In the genomic region with DNA sequence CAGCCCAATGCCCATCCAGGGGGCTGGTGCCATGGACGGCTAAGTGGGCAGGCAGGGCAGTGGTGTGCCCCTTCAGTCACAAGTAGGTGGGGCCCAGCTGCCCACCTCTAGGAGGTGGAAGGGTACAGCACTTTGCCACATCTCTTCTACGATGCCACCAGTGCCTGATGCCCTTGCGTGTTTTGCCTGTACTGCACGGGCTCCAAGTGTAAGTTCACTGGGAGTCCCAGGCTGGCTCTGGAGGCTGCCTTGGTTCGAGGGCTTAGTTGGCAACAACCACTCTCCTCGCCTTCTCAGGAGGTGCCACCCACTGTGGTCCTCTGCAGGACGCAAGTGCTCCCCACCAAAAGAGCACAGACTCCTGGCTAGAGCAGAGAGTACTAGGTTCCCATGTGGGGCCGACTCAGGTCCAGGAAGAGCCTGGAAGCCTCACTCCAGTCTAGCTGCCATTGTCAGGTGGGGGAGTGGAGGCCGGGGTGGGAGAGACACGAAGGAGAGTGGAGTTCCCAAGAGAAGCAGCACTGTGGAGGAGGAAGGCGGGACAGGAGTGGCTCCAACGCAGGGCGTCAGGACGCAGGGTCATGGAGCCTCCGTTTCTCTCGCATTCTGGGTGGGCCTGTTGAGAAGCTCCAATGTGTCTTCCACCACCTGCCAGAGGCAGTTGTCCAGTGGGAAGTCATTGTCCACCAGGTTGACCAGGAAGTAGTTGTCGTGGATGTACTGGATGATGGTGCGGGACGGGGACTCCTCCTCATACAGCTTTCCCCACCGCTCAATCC, we compare ENCODE assay signal across 10 cellular contexts. TPM values are rescaled to one million over a fixed set of nuclear protein-coding genes. Genes with fewer than 3 reads are reported as not detected.
DNase-seq lines count a peak whose midpoint lies in the region; ATAC-seq and TF ChIP-seq lines count a peak whose summit lies in the region.
"Had no signal": no experiment of that assay in that cellular context is flagged by ENCODE, and none has a peak within 500 bp of the region (broad histone marks: within the 10 kb centered on the region; RNA-seq: fewer than 3 reads in every experiment).

No MANE protein-coding gene starts in this region.

- H3K27ac ChIP-seq in PC-9: no peak overlapping the region
- peak overlapping the region; percentile 88 for H3K27ac ChIP-seq in duodenal mucosa (ENCODE audit: low read depth, low read length)
- peak overlapping the region; percentile 62 for H3K27ac ChIP-seq in thymus (ENCODE audit: low read depth)

- peak overlapping the region; percentile 16; the same call in 1 of the 2 replicates for H3K4me2 ChIP-seq in PC-9

- ATAC-seq in HG03196 (IDR thresholded peaks at IDR 0.05; ENCODE audit: unreplicated experiment) (no peak), HG02970 (IDR thresholded peaks at IDR 0.05; ENCODE audit: low FRiP score, unreplicated experiment) (no peak)

- peaks cover 33% of the 10 kb centered on the region for H3K36me3 Mint-ChIP-seq in nephron (ENCODE audit: low read depth)

- H3F3A ChIP-seq in PC-9 (ENCODE audit: insufficient read depth, low read depth): no peaks in the 10 kb centered on the region

- H3K9me3 ChIP-seq in PC-9 (ENCODE audit: insufficient read depth, low read depth) (no peaks in the 10 kb centered on the region), duodenal mucosa (ENCODE audit: control insufficient read depth in 1 of 2, low read length in 2 of 2) (no peaks in the 10 kb centered on the region), thymus (ENCODE audit: control insufficient read depth) (no peaks in the 10 kb centered on the region)

- POLR2A ChIA-PET in PC-9 (lab: Charles Lee; ENCODE audit: unreplicated experiment): interaction anchor here (0.6 kb wide), 1 partner anchor 31 kb away, joined by 4 read pairs; no protein-coding TSS in a partner anchor

- CTCF ChIA-PET in PC-9 (lab: Charles Lee): no interaction called here

- peaks cover 48% of the 10 kb centered on the region for H3K4me1 Mint-ChIP-seq in nephron

- H3K27me3 Mint-ChIP-seq in nephron (ENCODE audit: low read depth): no peaks in the 10 kb centered on the region

- 97% methylated on average over 20 of the region's 20 CpGs for WGBS in thymus

- H4K20me1 ChIP-seq in PC-9 (ENCODE audit: insufficient read depth): no peaks in the 10 kb centered on the region

- peak overlapping the region in 2 of 3 experiments; percentile 26 to 37 for H3K27ac Mint-ChIP-seq in nephron

- no peaks in the 10 kb centered on the region for H3K27me3 ChIP-seq in PC-9 (ENCODE audit: insufficient read depth, low read depth)
- no peaks in the 10 kb centered on the region for H3K27me3 ChIP-seq in duodenal mucosa (ENCODE audit: control insufficient read depth in 1 of 2, insufficient read depth in 2 of 2, low read length in 2 of 2)
- H3K27me3 ChIP-seq in thymus (ENCODE audit: control insufficient read depth, insufficient read depth): no peaks in the 10 kb centered on the region

- H3K4me1 ChIP-seq in PC-9 (replicated peaks; ENCODE audit: insufficient read depth) (peaks cover 4% of the 10 kb centered on the region), duodenal mucosa (ENCODE audit: control insufficient read depth in 1 of 2, insufficient read depth in 2 of 2, low read length in 2 of 2) (peaks cover 47% of the 10 kb centered on the region in 2 donors), thymus (ENCODE audit: control insufficient read depth, insufficient read depth, low read length) (no peaks in the 10 kb centered on the region)

- intact Hi-C loops in PC-9 (cut with micrococcal nuclease; ENCODE audit: unreplicated experiment): no loop called here

- H3K4me3 ChIP-seq in PC-9: no peak overlapping the region
- H3K4me3 ChIP-seq in duodenal mucosa (ENCODE audit: low read depth in 1 of 2, low read length in 2 of 2): peak overlapping the region; percentile 30 to 42
- no peak overlapping the region for H3K4me3 ChIP-seq in thymus (ENCODE audit: low read length)

- TF ChIP-seq CTCF in PC-9 (conservative IDR thresholded peaks at IDR 0.05) (no peak), nephron (IDR thresholded peaks at IDR 0.05; ENCODE audit: unreplicated experiment in 3 of 3) (no peak)

- no peak for DNase-seq in PC-9
- no peak for DNase-seq in MV-4-11 (lab: John Stamatoyannopoulos, UW)
- DNase-seq: DND-41, NCI-H82, T-helper 1 cell had no signal

- no peaks in the 10 kb centered on the region for H3K9me2 ChIP-seq in PC-9 (ENCODE audit: insufficient read depth)

- peak overlapping the region; percentile 39 to 44 for H3K9ac ChIP-seq in duodenal mucosa (ENCODE audit: low read depth in 1 of 2, low read length in 2 of 2)

- peak overlapping the region in 1 of 3 experiments; percentile 29 for H3K4me3 Mint-ChIP-seq in nephron

- no peak overlapping the region for H2AFZ ChIP-seq in PC-9

- no peaks in the 10 kb centered on the region for H3K36me3 ChIP-seq in PC-9 (ENCODE audit: low read depth)
- peaks cover 25 to 47% of the 10 kb centered on the region in 2 donors for H3K36me3 ChIP-seq in duodenal mucosa (ENCODE audit: control insufficient read depth in 1 of 2, insufficient read depth in 2 of 2, low read length in 2 of 2)
- peaks cover 38% of the 10 kb centered on the region for H3K36me3 ChIP-seq in thymus (ENCODE audit: control insufficient read depth, insufficient read depth)

- TSS peak; percentile 86 for BruUV-seq in PC-9 (replicated peaks; lab: Mats Ljungman, UMichigan)

- no peaks in the 10 kb centered on the region for H3K9me3 Mint-ChIP-seq in nephron

- no peaks in the 10 kb centered on the region for H3K79me2 ChIP-seq in PC-9 (ENCODE audit: low read depth)

RNA-seq across cellular contexts. Expression of a gene that starts 15.5 kb away (rescaled TPM):
- 15.8 and 22.2 TPM in 2 replicates for total RNA-seq in PC-9 (2021)
- polyA plus RNA-seq in thymus: 11.7 TPM

RNA-seq across cellular contexts. Expression of a gene that starts 15.7 kb away (rescaled TPM):
- total RNA-seq in PC-9 (2021): 14.8 and 16.7 TPM in 2 replicates
- polyA plus RNA-seq in thymus: 9.2 TPM

RNA-seq across cellular contexts. Expression of a gene that starts 28.3 kb away (rescaled TPM):
- total RNA-seq in PC-9 (2021): not detected in 2 replicates
- polyA plus RNA-seq in thymus: 1.5 TPM

RNA-seq across cellular contexts. Expression of a gene that starts 54.4 kb away (rescaled TPM):
- 75.5 and 77.7 TPM in 2 replicates for total RNA-seq in PC-9 (2021)
- 84.2 TPM for polyA plus RNA-seq in thymus

RNA-seq across cellular contexts. Expression of a gene that starts 57.3 kb away (rescaled TPM):
- not detected in 2 replicates for total RNA-seq in PC-9 (2021)
- polyA plus RNA-seq in thymus: 5.9 TPM

Comparison
In these comparisons a context has a peak if more than half of its experiments do, and no peak if none do; other contexts are left out.
1. H3K4me3 ChIP-seq: peak in duodenal mucosa (2 of 2); none in PC-9 (single experiment) and thymus (single experiment).